ENCODE assay signal across 8 cellular contexts in the genomic region with DNA sequence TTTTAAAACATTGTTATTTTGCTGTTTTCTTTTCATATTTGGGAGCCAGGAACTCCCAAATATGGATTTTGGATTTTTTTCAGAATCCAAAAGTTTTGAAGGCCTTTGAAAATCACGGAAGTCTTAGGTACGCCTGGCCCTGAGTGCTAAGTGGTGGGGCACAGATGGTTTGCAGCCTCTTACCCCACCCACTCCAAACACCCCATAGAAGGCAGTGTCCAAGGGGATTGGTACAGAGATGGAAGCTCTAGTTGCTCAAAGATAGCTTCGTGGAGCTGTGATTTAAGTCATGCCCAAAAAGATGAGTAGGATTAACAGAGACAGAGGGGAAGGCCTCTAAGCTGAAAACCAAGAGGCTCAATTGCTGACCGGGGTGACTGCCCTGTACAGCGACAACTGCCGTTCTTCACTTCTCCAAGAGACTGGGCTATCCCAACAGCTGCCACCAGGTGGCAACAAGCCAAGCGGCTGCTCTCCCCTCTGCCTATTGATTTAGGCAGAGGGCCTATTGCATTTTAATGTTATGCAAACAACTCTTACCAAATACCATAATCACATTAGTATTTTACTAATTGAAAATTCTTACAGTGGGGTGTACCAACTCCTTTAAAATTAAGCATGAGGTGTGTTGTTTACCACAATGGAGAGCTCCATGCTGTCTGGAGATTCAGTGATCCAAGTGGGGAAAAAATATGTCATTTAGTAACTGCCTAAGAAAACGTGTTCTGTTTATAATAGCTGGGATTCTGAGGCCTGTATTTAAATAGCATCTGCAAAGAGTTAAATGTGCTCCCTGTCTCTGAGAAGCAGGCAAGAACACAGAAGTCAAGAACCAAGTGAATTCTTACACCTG.
DNase-seq lines count a peak whose midpoint lies in the region; ATAC-seq lines count a peak whose summit lies in the region.

No MANE protein-coding gene starts in this region.

- no peak for ATAC-seq in HG02678 (IDR thresholded peaks at IDR 0.05; ENCODE audit: unreplicated experiment)

- DNase-seq in CD1c-positive myeloid dendritic cell (ENCODE audit: extremely low spot score) (peak; percentile 86), HCEC 1CT (peak; percentile 38), NCI-H345 treated with DMSO at 0.1 percent for 48 hours (lab: John Stamatoyannopoulos, UW; ENCODE audit: unreplicated experiment) (peak; percentile 14), cerebellar cortex (ENCODE audit: low spot score) (peak; percentile 71), kidney tubule cell (ENCODE audit: low spot score) (peak; percentile 71)
- DNase-seq in activated CD4-positive, alpha-beta T cell treated with anti-CD3 and anti-CD28 coated beads for 1 hour, result peak; percentile 69
- peak; percentile 89 for DNase-seq in stimulated activated CD4-positive, alpha-beta T cell treated with anti-CD3 and anti-CD28 coated beads, Interleukin-4, amount 100 ng/mL, for 1 hour

Comparison
In these comparisons a context has a peak if more than half of its experiments do, and no peak if none do; other contexts are left out.
1. DNase-seq: peak in every context shown above with its lines; median percentile 89 in stimulated activated CD4-positive, alpha-beta T cell treated with anti-CD3 and anti-CD28 coated beads, Interleukin-4, amount 100 ng/mL, for 1 hour; 86 in CD1c-positive myeloid dendritic cell; 71 in cerebellar cortex; 71 in kidney tubule cell; 69 in activated CD4-positive, alpha-beta T cell treated with anti-CD3 and anti-CD28 coated beads for 1 hour; 38 in HCEC 1CT; 14 in NCI-H345 treated with DMSO at 0.1 percent for 48 hours.